In genomic region chr10:86103391-86104101, GRCh38 we compare ENCODE assay signal across 16 cellular contexts.
DNase-seq lines count a peak whose midpoint lies in the region; ATAC-seq and TF ChIP-seq lines count a peak whose summit lies in the region.
"Had no signal": no experiment of that assay in that cellular context is flagged by ENCODE, and none has a peak within 500 bp of the region (broad histone marks: within the 10 kb centered on the region; RNA-seq: fewer than 3 reads in every experiment).

No MANE protein-coding gene starts in this region.

- H3K9me3 ChIP-seq in spleen: no peaks in the 10 kb centered on the region
- H3K9me3 ChIP-seq in tibial nerve: peaks cover 0 to 8% (median 0%) of the 10 kb centered on the region in 4 donors
- H3K9me3 ChIP-seq: A549, tibial artery had no signal

- H3K27ac ChIP-seq in spleen (no peak overlapping the region), tibial nerve (no peak overlapping the region)
- H3K27ac ChIP-seq: A549, tibial artery had no signal

- H3K4me3 ChIP-seq in spleen: no peak overlapping the region
- no peak overlapping the region for H3K4me3 ChIP-seq in tibial nerve
- H3K4me3 ChIP-seq: A549, tibial artery had no signal

- peak; percentile 70 for DNase-seq in cardiac septum (ENCODE audit: low spot score)
- DNase-seq in left cardiac atrium: no peak
- peak; percentile 43 for DNase-seq in NCI-H1694 (lab: John Stamatoyannopoulos, UW)
- peak; percentile 65 for DNase-seq in spleen
- no peak for DNase-seq in NCI-H2107 treated with DMSO at 0.1 percent for 48 hours (lab: John Stamatoyannopoulos, UW; ENCODE audit: unreplicated experiment)
- no peak for DNase-seq in stimulated activated CD4-positive, alpha-beta T cell treated with anti-CD3 and anti-CD28 coated beads, Interleukin-4, amount 100 ng/mL, for 4 hours
- no peak for DNase-seq in tibial nerve (ENCODE audit: low spot score in 2 of 2)
- DNase-seq: activated CD4-positive, alpha-beta T cell treated with anti-CD3 and anti-CD28 coated beads for 4 hours; cerebellar nuclear complex; DMS153; NCI-H2227 treated with DMSO at 0.1 percent for 48 hours; NK-92 treated with Interleukin-12 subunit alpha and Interleukin-12 subunit beta, amount 100 ng/mL, for 24 hours; stimulated activated CD4-positive, alpha-beta T cell treated with anti-CD3 and anti-CD28 coated beads, Interleukin-12 subunit alpha, Interleukin-12 subunit beta, amount 100 ng/mL, for 4 hours; tibial artery had no signal

- no peaks in the 10 kb centered on the region for H3K4me1 ChIP-seq in spleen
- H3K4me1 ChIP-seq in tibial nerve: no peaks in the 10 kb centered on the region
- H3K4me1 ChIP-seq: A549, tibial artery had no signal

- 62 to 76% (median 68%) methylated on average over 8 of the region's 8 CpGs for WGBS in spleen, 5 donors
- WGBS in tibial nerve, 2 donors: 51 to 65% methylated on average over 7 to 8 of the region's 8 CpGs

- H3K36me3 ChIP-seq in spleen (no peaks in the 10 kb centered on the region), tibial nerve (no peaks in the 10 kb centered on the region)
- H3K36me3 ChIP-seq: tibial artery had no signal

- TF ChIP-seq POLR2A in spleen (IDR thresholded peaks at IDR 0.05): no peak
- TF ChIP-seq POLR2A in tibial nerve (IDR thresholded peaks at IDR 0.05): no peak

- TF ChIP-seq CTCF in spleen (IDR thresholded peaks at IDR 0.05 in 8 of 11, conservative IDR thresholded peaks at IDR 0.05 in 3 of 11): no peak
- TF ChIP-seq CTCF in tibial nerve (IDR thresholded peaks at IDR 0.05): no peak

- no peak for ATAC-seq in left cardiac atrium
- peak; percentile 64 for ATAC-seq in esophagus mucosa

- TF ChIP-seq EP300 in tibial nerve (IDR thresholded peaks at IDR 0.05): no peak

- intact Hi-C loops in cardiac septum (cut with DNase I) (loop anchor here (5.0 kb wide), 1 partner anchor 264 kb away; the partner anchor contains the start of gene GRID1), left cardiac atrium (cut with DNase I) (no loop called here), spleen (cut with DNase I; ENCODE audit: low total_unique reads) (no loop called here)

- peaks cover 0 to 5% (median 0%) of the 10 kb centered on the region in 7 donors for H3K27me3 ChIP-seq in spleen (replicated peaks in 1 of 7)
- H3K27me3 ChIP-seq in tibial nerve: no peaks in the 10 kb centered on the region
- H3K27me3 ChIP-seq: tibial artery had no signal

Comparison
In these comparisons a context has a peak if more than half of its experiments do, and no peak if none do; other contexts are left out.
1. DNase-seq: peak in cardiac septum (single experiment), NCI-H1694 (single experiment) and spleen (single experiment); none in left cardiac atrium (single experiment), NCI-H2107 treated with DMSO at 0.1 percent for 48 hours (single experiment), stimulated activated CD4-positive, alpha-beta T cell treated with anti-CD3 and anti-CD28 coated beads, Interleukin-4, amount 100 ng/mL, for 4 hours (0 of 2) and tibial nerve (0 of 2).